In genomic region chr11:75468534-75469340, GRCh38 we compare ENCODE assay signal across 9 cellular contexts. TPM values are rescaled to one million over a fixed set of nuclear protein-coding genes. Genes with fewer than 3 reads are reported as not detected.
DNase-seq lines count a peak whose midpoint lies in the region; TF ChIP-seq lines count a peak whose summit lies in the region.
"Had no signal": no experiment of that assay in that cellular context is flagged by ENCODE, and none has a peak within 500 bp of the region (broad histone marks: within the 10 kb centered on the region; RNA-seq: fewer than 3 reads in every experiment).

No MANE protein-coding gene starts in this region.

- no peaks in the 10 kb centered on the region for H3K27me3 ChIP-seq in thyroid gland

- no peak for TF ChIP-seq POLR2A in NB4 (IDR thresholded peaks at IDR 0.05; ENCODE audit: extremely low read depth, insufficient read length)
- no peak for TF ChIP-seq POLR2A in thyroid gland (IDR thresholded peaks at IDR 0.05)

- peak; percentile 28 for DNase-seq in NB4 (ENCODE audit: low read depth)
- DNase-seq in brain pericyte (ENCODE audit: low read depth, low spot score) = peak; percentile 58
- peak; percentile 73 for DNase-seq in left kidney (ENCODE audit: low read depth, low spot score)
- DNase-seq in thyroid gland = peak; percentile 18 to 36
- no peak for DNase-seq in central memory CD4-positive, alpha-beta T cell
- DNase-seq in coronary artery (ENCODE audit: low spot score) = no peak
- DNase-seq in HUDEP-2 (lab: John Stamatoyannopoulos, UW; ENCODE audit: unreplicated experiment in 76 of 76) = no peak
- DNase-seq: activated CD8-positive, alpha-beta memory T cell treated with anti-CD3 and anti-CD28 coated beads, Interleukin-2, amount 10 ng/mL, durations not matched to agents 7 days and 5 days; stimulated activated CD4-positive, alpha-beta T cell treated with anti-CD3 and anti-CD28 coated beads, Interleukin-15, amount 100 ng/mL, for 24 hours had no signal

- TF ChIP-seq CTCF in NB4 (IDR thresholded peaks at IDR 0.05; ENCODE audit: low read depth, low read length) = no peak
- no peak for TF ChIP-seq CTCF in thyroid gland (IDR thresholded peaks at IDR 0.05)
- no peak for TF ChIP-seq CTCF in coronary artery (IDR thresholded peaks at IDR 0.05)

- intact Hi-C loops in thyroid gland (cut with DNase I) = no loop called here

- no peaks in the 10 kb centered on the region for H3K36me3 ChIP-seq in thyroid gland

- H3K4me3 ChIP-seq in NB4 (ENCODE audit: low read depth, low read length) = no peak overlapping the region
- no peak overlapping the region for H3K4me3 ChIP-seq in thyroid gland (replicated peaks in 1 of 3)
- H3K4me3 ChIP-seq in coronary artery = no peak overlapping the region

- H3K9me3 ChIP-seq in thyroid gland = no peaks in the 10 kb centered on the region

- peaks cover 23 to 29% of the 10 kb centered on the region in 2 donors for H3K4me1 ChIP-seq in thyroid gland

- 62 to 63% methylated on average over 10 to 12 of the region's 14 CpGs for WGBS in thyroid gland, 2 donors

- H3K27ac ChIP-seq in thyroid gland (no peak overlapping the region), coronary artery (peak overlapping the region in 1 of 2 donors; percentile 12)

RNA-seq across cellular contexts. Expression of gene KLHL35, which starts 35.7 kb away (rescaled TPM):
- total RNA-seq in thyroid gland = 1 to 10 TPM; 1.1 to 3.6 (median 1.9) TPM

RNA-seq across cellular contexts. Expression of gene GDPD5, which starts 57.0 kb away (rescaled TPM):
- 1 to 10 TPM; 5.6 to 6.4 (median 6.1) TPM for total RNA-seq in thyroid gland

Comparison
In these comparisons a context has a peak if more than half of its experiments do, and no peak if none do; other contexts are left out.
1. DNase-seq: peak in NB4 (single experiment), brain pericyte (single experiment), left kidney (single experiment) and thyroid gland (2 of 2); none in central memory CD4-positive, alpha-beta T cell (single experiment), coronary artery (single experiment) and HUDEP-2 (0 of 76).